In the genomic region with DNA sequence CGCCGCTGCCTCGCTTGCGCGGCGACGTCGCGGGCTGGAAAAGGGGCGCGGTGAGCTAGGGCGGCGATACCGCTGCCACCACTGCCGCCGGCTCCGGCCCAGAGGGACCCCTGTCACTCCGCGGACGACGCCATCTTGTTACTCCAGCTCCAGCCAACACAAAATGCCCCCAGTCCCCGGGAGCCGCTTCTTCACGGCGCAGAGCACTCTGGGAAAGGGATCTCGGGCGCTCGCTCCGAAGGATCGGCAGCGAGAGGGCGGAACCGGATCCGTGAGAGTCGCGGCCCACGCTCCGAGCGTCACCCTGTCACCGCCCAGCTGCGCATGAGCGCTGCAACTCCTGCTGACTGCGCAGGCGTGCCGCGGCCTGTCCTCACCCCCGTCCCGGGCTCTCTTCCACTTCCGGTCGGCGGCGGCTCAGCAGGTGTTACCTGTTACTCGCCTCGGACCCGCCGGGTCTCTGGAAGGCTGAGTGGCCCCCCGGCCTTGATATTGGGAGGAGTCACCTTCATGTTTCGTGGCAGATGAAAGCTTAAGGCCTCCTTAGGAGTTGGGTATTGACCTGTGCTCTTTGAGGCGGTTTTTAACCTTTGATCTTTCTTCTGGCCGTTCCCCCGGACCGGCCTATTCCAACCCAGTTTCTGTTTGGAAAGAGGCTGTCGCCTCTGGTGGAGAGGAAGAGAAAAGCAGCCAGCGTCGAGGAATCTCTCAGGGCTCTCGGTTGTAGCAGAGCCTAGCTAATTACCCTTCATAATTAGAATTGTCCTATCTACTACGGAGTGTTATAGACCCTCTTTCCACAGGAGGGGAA, we compare ENCODE assay signal across 1 cellular context.
A peak's percentile ranks its signal among the peaks of the same experiment; 100 is the strongest.
TF ChIP-seq lines count a peak whose summit lies in the region.

Gene CSNK1A1, minus strand, starts transcription at position 213 of the 811 bp plus-strand sequence. CDS start 475 bp downstream, outside the sequence.

TF ChIP-seq in HepG2, 621 proteins besides CTCF, POLR2A, EP300 and RAD21 (continued from another document and continues in another):
- TF ChIP-seq, protein P1, sequence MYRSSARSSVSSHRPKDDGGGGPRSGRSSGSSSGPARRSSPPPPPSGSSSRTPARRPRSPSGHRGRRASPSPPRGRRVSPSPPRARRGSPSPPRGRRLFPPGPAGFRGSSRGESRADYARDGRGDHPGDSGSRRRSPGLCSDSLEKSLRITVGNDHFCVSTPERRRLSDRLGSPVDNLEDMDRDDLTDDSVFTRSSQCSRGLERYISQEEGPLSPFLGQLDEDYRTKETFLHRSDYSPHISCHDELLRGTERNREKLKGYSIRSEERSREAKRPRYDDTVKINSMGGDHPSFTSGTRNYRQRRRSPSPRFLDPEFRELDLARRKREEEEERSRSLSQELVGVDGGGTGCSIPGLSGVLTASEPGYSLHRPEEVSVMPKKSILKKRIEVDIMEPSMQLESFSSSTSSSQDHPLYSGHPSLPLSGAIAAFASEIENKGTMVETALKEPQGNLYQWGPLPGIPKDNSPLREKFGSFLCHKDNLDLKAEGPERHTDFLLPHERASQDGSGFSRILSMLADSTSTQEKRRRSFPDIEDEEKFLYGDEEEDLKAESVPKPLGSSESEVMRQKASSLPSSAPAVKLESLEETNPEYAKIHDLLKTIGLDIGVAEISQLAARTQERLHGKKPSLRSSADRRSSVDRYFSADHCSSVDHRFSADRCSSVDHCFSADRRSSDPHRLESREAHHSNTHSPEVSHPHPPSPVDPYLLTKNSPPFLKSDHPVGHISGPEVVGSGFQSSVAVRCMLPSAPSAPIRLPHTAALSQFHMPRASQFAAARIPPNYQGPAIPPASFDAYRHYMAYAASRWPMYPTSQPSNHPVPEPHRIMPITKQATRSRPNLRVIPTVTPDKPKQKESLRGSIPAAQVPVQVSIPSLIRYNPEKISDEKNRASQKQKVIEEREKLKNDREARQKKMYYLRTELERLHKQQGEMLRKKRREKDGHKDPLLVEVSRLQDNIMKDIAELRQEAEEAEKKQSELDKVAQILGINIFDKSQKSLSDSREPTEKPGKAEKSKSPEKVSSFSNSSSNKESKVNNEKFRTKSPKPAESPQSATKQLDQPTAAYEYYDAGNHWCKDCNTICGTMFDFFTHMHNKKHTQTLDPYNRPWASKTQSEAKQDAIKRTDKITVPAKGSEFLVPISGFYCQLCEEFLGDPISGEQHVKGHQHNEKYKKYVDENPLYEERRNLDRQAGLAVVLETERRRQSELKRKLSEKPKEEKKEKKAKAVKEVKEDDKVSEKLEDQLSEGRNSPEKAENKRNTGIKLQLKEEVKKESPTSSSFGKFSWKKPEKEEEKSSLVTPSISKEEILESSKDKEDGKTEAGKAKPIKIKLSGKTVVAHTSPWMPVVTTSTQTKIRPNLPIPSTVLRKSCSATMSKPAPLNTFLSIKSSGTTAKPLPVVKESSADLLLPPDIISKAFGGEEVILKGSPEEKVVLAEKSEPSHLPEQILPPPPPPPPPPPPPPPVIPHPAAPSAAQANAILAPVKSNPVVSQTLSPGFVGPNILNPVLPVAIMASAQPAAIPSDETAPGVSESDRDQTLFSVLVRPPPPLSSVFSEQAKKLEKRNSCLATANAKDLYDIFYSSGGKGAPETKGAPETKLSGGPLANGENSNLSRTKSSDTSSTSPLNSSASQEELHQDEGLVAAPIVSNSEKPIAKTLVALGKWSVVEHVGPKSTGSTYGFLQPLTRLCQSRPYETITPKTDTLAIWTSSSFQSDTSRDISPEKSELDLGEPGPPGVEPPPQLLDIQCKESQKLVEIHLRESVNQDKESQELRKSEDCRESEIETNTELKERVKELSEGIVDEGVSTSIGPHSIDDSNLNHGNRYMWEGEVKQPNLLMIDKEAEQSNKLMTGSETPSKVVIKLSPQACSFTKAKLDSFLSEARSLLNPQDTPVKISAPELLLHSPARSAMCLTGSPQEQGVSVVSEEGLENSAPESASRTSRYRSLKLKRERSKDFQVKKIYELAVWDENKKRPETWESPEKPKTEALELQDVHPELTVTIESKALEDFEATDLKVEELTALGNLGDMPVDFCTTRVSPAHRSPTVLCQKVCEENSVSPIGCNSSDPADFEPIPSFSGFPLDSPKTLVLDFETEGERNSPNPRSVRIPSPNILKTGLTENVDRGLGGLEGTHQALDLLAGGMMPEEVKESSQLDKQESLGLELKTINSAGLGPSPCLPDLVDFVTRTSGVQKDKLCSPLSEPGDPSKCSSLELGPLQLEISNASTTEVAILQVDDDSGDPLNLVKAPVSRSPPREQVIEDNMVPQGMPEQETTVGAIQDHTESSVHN (CRISPR knock-in tag; IDR thresholded peaks at IDR 0.05) = 0 out of 2 replicates have a peak, but pooled peaks have one; percentile 22
- TF ChIP-seq ZSCAN25 (CRISPR knock-in tag; IDR thresholded peaks at IDR 0.05) = no peak
- TF ChIP-seq HIVEP1 (CRISPR knock-in tag; IDR thresholded peaks at IDR 0.05) = peak; percentile 74
- TF ChIP-seq U2AF1 (optimal IDR thresholded peaks at IDR 0.05; ENCODE audit: low read depth, low read length) = no peak
- peak; percentile 33 for TF ChIP-seq ZNF33B (CRISPR knock-in tag; IDR thresholded peaks at IDR 0.05)
- peak; percentile 94; the same call in 1 of the 2 replicates for TF ChIP-seq KLF11 (CRISPR knock-in tag; IDR thresholded peaks at IDR 0.05)
- no peak; the same call in 1 of the 2 replicates for TF ChIP-seq SALL2 (CRISPR knock-in tag; IDR thresholded peaks at IDR 0.05)
- TF ChIP-seq ARHGAP35 (CRISPR knock-in tag; IDR thresholded peaks at IDR 0.05; ENCODE audit: borderline replicate concordance) = no peak
- TF ChIP-seq ARID2 (CRISPR knock-in tag; IDR thresholded peaks at IDR 0.05; ENCODE audit: borderline replicate concordance) = no peak
- no peak; the same call in 1 of the 2 replicates for TF ChIP-seq PBX2 (CRISPR knock-in tag; IDR thresholded peaks at IDR 0.05)
- TF ChIP-seq TP53 (CRISPR knock-in tag; conservative IDR thresholded peaks at IDR 0.05) = 0 out of 2 replicates have a peak, but pooled peaks have one; percentile 70
- TF ChIP-seq, protein P2, sequence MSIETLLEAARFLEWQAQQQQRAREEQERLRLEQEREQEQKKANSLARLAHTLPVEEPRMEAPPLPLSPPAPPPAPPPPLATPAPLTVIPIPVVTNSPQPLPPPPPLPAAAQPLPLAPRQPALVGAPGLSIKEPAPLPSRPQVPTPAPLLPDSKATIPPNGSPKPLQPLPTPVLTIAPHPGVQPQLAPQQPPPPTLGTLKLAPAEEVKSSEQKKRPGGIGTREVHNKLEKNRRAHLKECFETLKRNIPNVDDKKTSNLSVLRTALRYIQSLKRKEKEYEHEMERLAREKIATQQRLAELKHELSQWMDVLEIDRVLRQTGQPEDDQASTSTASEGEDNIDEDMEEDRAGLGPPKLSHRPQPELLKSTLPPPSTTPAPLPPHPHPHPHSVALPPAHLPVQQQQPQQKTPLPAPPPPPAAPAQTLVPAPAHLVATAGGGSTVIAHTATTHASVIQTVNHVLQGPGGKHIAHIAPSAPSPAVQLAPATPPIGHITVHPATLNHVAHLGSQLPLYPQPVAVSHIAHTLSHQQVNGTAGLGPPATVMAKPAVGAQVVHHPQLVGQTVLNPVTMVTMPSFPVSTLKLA (IDR thresholded peaks at IDR 0.05) = peak; percentile 59
- peak; percentile 42 for TF ChIP-seq SMC3 (IDR thresholded peaks at IDR 0.05; ENCODE audit: low read length)
- TF ChIP-seq PHF21A (CRISPR knock-in tag; IDR thresholded peaks at IDR 0.05) = peak; percentile 91
- TF ChIP-seq, protein P3, sequence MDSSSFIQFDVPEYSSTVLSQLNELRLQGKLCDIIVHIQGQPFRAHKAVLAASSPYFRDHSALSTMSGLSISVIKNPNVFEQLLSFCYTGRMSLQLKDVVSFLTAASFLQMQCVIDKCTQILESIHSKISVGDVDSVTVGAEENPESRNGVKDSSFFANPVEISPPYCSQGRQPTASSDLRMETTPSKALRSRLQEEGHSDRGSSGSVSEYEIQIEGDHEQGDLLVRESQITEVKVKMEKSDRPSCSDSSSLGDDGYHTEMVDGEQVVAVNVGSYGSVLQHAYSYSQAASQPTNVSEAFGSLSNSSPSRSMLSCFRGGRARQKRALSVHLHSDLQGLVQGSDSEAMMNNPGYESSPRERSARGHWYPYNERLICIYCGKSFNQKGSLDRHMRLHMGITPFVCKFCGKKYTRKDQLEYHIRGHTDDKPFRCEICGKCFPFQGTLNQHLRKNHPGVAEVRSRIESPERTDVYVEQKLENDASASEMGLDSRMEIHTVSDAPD (CRISPR knock-in tag; IDR thresholded peaks at IDR 0.05) = peak; percentile 75; the same call in 1 of the 2 replicates
- TF ChIP-seq, protein P4, sequence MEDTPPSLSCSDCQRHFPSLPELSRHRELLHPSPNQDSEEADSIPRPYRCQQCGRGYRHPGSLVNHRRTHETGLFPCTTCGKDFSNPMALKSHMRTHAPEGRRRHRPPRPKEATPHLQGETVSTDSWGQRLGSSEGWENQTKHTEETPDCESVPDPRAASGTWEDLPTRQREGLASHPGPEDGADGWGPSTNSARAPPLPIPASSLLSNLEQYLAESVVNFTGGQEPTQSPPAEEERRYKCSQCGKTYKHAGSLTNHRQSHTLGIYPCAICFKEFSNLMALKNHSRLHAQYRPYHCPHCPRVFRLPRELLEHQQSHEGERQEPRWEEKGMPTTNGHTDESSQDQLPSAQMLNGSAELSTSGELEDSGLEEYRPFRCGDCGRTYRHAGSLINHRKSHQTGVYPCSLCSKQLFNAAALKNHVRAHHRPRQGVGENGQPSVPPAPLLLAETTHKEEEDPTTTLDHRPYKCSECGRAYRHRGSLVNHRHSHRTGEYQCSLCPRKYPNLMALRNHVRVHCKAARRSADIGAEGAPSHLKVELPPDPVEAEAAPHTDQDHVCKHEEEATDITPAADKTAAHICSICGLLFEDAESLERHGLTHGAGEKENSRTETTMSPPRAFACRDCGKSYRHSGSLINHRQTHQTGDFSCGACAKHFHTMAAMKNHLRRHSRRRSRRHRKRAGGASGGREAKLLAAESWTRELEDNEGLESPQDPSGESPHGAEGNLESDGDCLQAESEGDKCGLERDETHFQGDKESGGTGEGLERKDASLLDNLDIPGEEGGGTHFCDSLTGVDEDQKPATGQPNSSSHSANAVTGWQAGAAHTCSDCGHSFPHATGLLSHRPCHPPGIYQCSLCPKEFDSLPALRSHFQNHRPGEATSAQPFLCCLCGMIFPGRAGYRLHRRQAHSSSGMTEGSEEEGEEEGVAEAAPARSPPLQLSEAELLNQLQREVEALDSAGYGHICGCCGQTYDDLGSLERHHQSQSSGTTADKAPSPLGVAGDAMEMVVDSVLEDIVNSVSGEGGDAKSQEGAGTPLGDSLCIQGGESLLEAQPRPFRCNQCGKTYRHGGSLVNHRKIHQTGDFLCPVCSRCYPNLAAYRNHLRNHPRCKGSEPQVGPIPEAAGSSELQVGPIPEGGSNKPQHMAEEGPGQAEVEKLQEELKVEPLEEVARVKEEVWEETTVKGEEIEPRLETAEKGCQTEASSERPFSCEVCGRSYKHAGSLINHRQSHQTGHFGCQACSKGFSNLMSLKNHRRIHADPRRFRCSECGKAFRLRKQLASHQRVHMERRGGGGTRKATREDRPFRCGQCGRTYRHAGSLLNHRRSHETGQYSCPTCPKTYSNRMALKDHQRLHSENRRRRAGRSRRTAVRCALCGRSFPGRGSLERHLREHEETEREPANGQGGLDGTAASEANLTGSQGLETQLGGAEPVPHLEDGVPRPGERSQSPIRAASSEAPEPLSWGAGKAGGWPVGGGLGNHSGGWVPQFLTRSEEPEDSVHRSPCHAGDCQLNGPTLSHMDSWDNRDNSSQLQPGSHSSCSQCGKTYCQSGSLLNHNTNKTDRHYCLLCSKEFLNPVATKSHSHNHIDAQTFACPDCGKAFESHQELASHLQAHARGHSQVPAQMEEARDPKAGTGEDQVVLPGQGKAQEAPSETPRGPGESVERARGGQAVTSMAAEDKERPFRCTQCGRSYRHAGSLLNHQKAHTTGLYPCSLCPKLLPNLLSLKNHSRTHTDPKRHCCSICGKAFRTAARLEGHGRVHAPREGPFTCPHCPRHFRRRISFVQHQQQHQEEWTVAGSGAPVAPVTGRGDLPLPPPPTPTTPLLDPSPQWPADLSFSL (CRISPR knock-in tag; IDR thresholded peaks at IDR 0.05) = no peak
- no peak for TF ChIP-seq JUN (CRISPR knock-in tag; IDR thresholded peaks at IDR 0.05)
- TF ChIP-seq FOSL2 (CRISPR knock-in tag; IDR thresholded peaks at IDR 0.05) = peak; percentile 20; the same call in 1 of the 2 replicates
- TF ChIP-seq NRL (CRISPR knock-in tag; IDR thresholded peaks at IDR 0.05; ENCODE audit: borderline replicate concordance) = no peak; the same call in 1 of the 2 replicates
- no peak for TF ChIP-seq ZMAT3 (CRISPR knock-in tag; conservative IDR thresholded peaks at IDR 0.05)
- peak in 1 of 2 experiments; percentile 89; a peak in 3 of 4 replicates for TF ChIP-seq NR2F1 (CRISPR knock-in tag; IDR thresholded peaks at IDR 0.05)
- peak; percentile 69; the same call in 1 of the 2 replicates for TF ChIP-seq ZNF580 (CRISPR knock-in tag; IDR thresholded peaks at IDR 0.05; ENCODE audit: borderline replicate concordance, low read depth)
- TF ChIP-seq ZNF687 (CRISPR knock-in tag; IDR thresholded peaks at IDR 0.05) = peak; percentile 95
- peak; percentile 13; the same call in 1 of the 2 replicates for TF ChIP-seq MIXL1 (CRISPR knock-in tag; IDR thresholded peaks at IDR 0.05)
- no peak for TF ChIP-seq NFIB (CRISPR knock-in tag; IDR thresholded peaks at IDR 0.05; ENCODE audit: borderline replicate concordance)
